ENCODE assay signal across 8 cellular contexts in genomic region chr19:54164369-54165068, GRCh38.
A peak's percentile ranks its signal among the peaks of the same experiment; 100 is the strongest.
DNase-seq lines count a peak whose midpoint lies in the region; ATAC-seq lines count a peak whose summit lies in the region.

No MANE protein-coding gene starts in this region.

- no peak overlapping the region for H3K4me3 ChIP-seq in BLaER1 treated with 17β-estradiol and CSF1 and Interleukin-3, amounts not matched to agents 10 nM and 100 nM
- peak overlapping the region; percentile 59; the same call in 1 of the 2 replicates for H3K4me3 ChIP-seq in iPS-20b (ENCODE audit: low read length)

- DNase-seq in NCI-H526 (lab: John Stamatoyannopoulos, UW) (peak; percentile 75 to 95), HCEC 1CT (no peak), DMS79 treated with DMSO at 0.1 percent for 48 hours (lab: John Stamatoyannopoulos, UW) (no peak)
- peak; percentile 87 for DNase-seq in activated effector memory CD4-positive, alpha-beta T cell treated with anti-CD3 and anti-CD28 coated beads, Interleukin-2, amount 50 U/mL, for 16 hours
- DNase-seq in stimulated activated CD8-positive, alpha-beta memory T cell treated with anti-CD3 and anti-CD28 coated beads, Interleukin-2, amount 100 ng/mL, for 48 hours (ENCODE audit: low read depth in 2 of 2) = peak; percentile 45 to 71

- no peaks in the 10 kb centered on the region for H3K36me3 ChIP-seq in BLaER1 treated with 17β-estradiol and CSF1 and Interleukin-3, amounts not matched to agents 10 nM and 100 nM
- no peaks in the 10 kb centered on the region for H3K36me3 ChIP-seq in iPS-20b (ENCODE audit: insufficient read depth, low read depth, low read length)

- peaks cover 41 to 55% (median 53%) of the 10 kb centered on the region in 10 experiments for H3K4me1 ChIP-seq in BLaER1 treated with 17β-estradiol and CSF1 and Interleukin-3, amounts not matched to agents 10 nM and 100 nM
- no peaks in the 10 kb centered on the region; the same call in 1 of the 2 replicates for H3K4me1 ChIP-seq in iPS-20b (ENCODE audit: insufficient read depth, low read length)

- no peak overlapping the region for H3K9ac ChIP-seq in BLaER1 treated with 17β-estradiol and CSF1 and Interleukin-3, amounts not matched to agents 10 nM and 100 nM
- H3K9ac ChIP-seq in iPS-20b (ENCODE audit: low read depth, low read length) = no peak overlapping the region

- peak overlapping the region; percentile 40 to 98 (median 69) for H3K4me2 ChIP-seq in BLaER1 treated with 17β-estradiol and CSF1 and Interleukin-3, amounts not matched to agents 10 nM and 100 nM

- no peak for ATAC-seq in GM21360 (IDR thresholded peaks at IDR 0.05; ENCODE audit: unreplicated experiment)

- peaks cover 0 to 5% (median 0%) of the 10 kb centered on the region in 11 experiments; a peak in 2 of 22 replicates for H4K20me1 ChIP-seq in BLaER1 treated with 17β-estradiol and CSF1 and Interleukin-3, amounts not matched to agents 10 nM and 100 nM

- H3K27ac ChIP-seq in BLaER1 treated with 17β-estradiol and CSF1 and Interleukin-3, amounts not matched to agents 10 nM and 100 nM = no peak overlapping the region
- no peak overlapping the region for H3K27ac ChIP-seq in iPS-20b (ENCODE audit: low read length)

- H3K27me3 ChIP-seq in BLaER1 treated with 17β-estradiol and CSF1 and Interleukin-3, amounts not matched to agents 10 nM and 100 nM = no peaks in the 10 kb centered on the region
- H3K27me3 ChIP-seq in iPS-20b (ENCODE audit: insufficient read depth, low read length) = peaks cover 6% of the 10 kb centered on the region; the same call in 1 of the 2 replicates

- H3K9me3 ChIP-seq in BLaER1 treated with 17β-estradiol and CSF1 and Interleukin-3, amounts not matched to agents 10 nM and 100 nM (replicated peaks in 1 of 11) = peaks cover 0 to 10% (median 0%) of the 10 kb centered on the region in 11 experiments; a peak in 4 of 22 replicates
- H3K9me3 ChIP-seq in iPS-20b (ENCODE audit: insufficient read depth, low read depth, low read length) = no peaks in the 10 kb centered on the region

Comparison
In these comparisons a context has a peak if more than half of its experiments do, and no peak if none do; other contexts are left out.
1. DNase-seq: peak in NCI-H526 (2 of 2), activated effector memory CD4-positive, alpha-beta T cell treated with anti-CD3 and anti-CD28 coated beads, Interleukin-2, amount 50 U/mL, for 16 hours (single experiment) and stimulated activated CD8-positive, alpha-beta memory T cell treated with anti-CD3 and anti-CD28 coated beads, Interleukin-2, amount 100 ng/mL, for 48 hours (2 of 2); none in HCEC 1CT (single experiment) and DMS79 treated with DMSO at 0.1 percent for 48 hours (single experiment).